8 cellular contexts compared by ENCODE assay signal in the genomic region with DNA sequence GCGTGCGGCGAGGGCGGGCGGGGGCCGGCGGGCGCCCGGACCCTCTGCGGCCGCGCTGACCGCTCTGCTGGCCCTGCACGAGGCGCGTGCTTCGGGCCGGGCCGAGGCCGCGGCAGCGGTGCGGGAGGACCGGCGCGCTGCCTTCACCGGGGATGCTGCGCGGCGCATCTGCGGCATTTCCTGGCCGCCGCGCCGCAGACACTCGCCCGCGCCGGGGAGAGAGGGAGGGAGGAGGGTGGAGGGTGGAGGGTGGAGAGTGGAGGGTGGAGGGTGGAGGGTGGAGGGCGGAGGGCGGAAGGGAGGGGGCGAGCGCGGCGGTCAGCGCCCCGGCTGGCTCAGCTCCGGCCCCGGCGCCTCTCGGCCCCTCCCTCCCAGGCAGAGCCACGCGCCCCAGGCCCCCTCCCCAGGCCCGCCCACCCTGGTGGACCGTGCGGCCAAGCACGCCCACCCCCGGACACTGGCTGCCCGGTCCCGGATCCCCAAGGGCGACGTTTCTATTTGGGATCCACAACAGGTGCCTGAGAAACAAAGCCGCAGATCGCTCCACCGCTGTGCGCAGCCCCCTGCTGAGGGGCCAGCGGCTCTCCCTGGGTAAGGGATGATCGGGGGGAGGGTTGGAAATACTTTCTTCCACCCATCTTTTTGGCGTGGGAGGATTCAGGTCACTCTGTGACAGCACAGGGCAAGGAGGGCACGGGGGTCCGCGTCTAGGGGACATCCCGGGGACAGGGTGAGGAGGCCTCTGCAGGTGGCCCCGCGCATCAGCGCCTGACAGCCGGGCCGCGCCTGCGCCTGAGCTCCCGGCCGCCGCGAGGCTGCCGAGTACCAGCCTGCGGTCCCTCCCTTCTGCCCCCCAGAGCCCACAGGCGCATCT.
DNase-seq lines count a peak whose midpoint lies in the region; ATAC-seq, FAIRE-seq and TF ChIP-seq lines count a peak whose summit lies in the region.

No MANE protein-coding gene starts in this region.

- intact Hi-C loops in activated B cell treated with CpG ODN at 0.5 μM for 24 hours (cut with micrococcal nuclease) (no loop called here), HepG2 (cut with micrococcal nuclease; ENCODE audit: unreplicated experiment) (loop anchor here (1.0 to 5.0 kb wide), 3 partner anchors 76 to 221 kb away; no protein-coding TSS in a partner anchor)

- in situ Hi-C loops in HepG2 (cut with HindIII; ENCODE audit: extremely low pct_ligation_motif_present, low pct_unique_long_range_greater_than_20kb): loop anchor here (10.0 kb wide), 1 partner anchor 209 kb away; no protein-coding TSS in a partner anchor

- H2AFZ ChIP-seq in HepG2 (ENCODE audit: low read length): peak overlapping the region; percentile 75

- FAIRE-seq in HepG2 (lab: Jason Lieb, UNC): no peak

- H3K9me3 Mint-ChIP-seq in activated B cell treated with CpG ODN at 0.5 μM for 24 hours: no peaks in the 10 kb centered on the region

- H3K4me3 Mint-ChIP-seq in activated B cell treated with CpG ODN at 0.5 μM for 24 hours: peak overlapping the region; percentile 50

- CTCF ChIA-PET in activated B cell treated with CpG ODN at 0.5 μM for 24 hours (lab: Charles Lee): no interaction called here
- CTCF ChIA-PET in HepG2 (lab: Yijun Ruan, JAX; ENCODE audit: low intra/inter-chr PET ratio, low total read pairs): interaction anchor here (2.0 kb wide), 1 partner anchor 135 kb away, joined by 8 read pairs; no protein-coding TSS in a partner anchor

- 0 out of 4 replicates have a peak, but pooled peaks of 1 of the 2 experiments have one; percentile 33 for TF ChIP-seq POLR2A in HepG2 (IDR thresholded peaks at IDR 0.05; ENCODE audit: insufficient read depth in 1 of 2, low read depth in 2 of 2, low read length in 2 of 2)

- no peak overlapping the region for H3K27ac ChIP-seq in HepG2 (ENCODE audit: extremely low read length, insufficient read depth, low read length)

- TF ChIP-seq RAD21 in HepG2 (CRISPR knock-in tag; IDR thresholded peaks at IDR 0.05): peak; percentile 85

- H3K27me3 Mint-ChIP-seq in activated B cell treated with CpG ODN at 0.5 μM for 24 hours: peaks cover 40% of the 10 kb centered on the region

- H3K4me1 ChIP-seq in HepG2 (ENCODE audit: insufficient read depth, low read length): peaks cover 8% of the 10 kb centered on the region

- peak overlapping the region; percentile 97 for H3K4me2 ChIP-seq in HepG2 (ENCODE audit: low read depth, low read length)

- peak; percentile 85 for DNase-seq in AG08396 (ENCODE audit: low spot score)
- peak; percentile 41 for DNase-seq in NCI-H2196 treated with DMSO at 0.1 percent for 48 hours (lab: John Stamatoyannopoulos, UW; ENCODE audit: unreplicated experiment)
- DNase-seq in activated B cell treated with CpG ODN at 0.5 μM for 24 hours: peak; percentile 30
- DNase-seq in dedifferentiated amniotic fluid mesenchymal stem cell (ENCODE audit: extremely low spot score): peak; percentile 78
- peak; percentile 77 for DNase-seq in HepG2 (ENCODE audit: low spot score)
- peak; percentile 51 for DNase-seq in stimulated activated CD4-positive, alpha-beta T cell treated with anti-CD3 and anti-CD28 coated beads, Interleukin-4, amount 100 ng/mL, for 24 hours

- 2% methylated on average over 45 of the region's 87 CpGs for WGBS in HepG2 (ENCODE audit: low lambda C conversion rate)

- TF ChIP-seq EP300 in HepG2 (IDR thresholded peaks at IDR 0.05; ENCODE audit: low read depth in 2 of 2, low read length in 2 of 2): no peak
- TF ChIP-seq EP300 in HepG2 (CRISPR knock-in tag; IDR thresholded peaks at IDR 0.05; ENCODE audit: borderline replicate concordance): no peak

- peak overlapping the region; percentile 39; the same call in 1 of the 2 replicates for H3K9ac ChIP-seq in HepG2 (ENCODE audit: insufficient read depth, low read depth, low read length)

- H3K79me2 ChIP-seq in HepG2 (ENCODE audit: insufficient read depth, low read length): no peaks in the 10 kb centered on the region

- no TSS peak for BruUV-seq in HepG2 (replicated peaks; lab: Mats Ljungman, UMichigan)

- no peaks in the 10 kb centered on the region for H3K36me3 Mint-ChIP-seq in activated B cell treated with CpG ODN at 0.5 μM for 24 hours (ENCODE audit: low read depth)

- peaks cover 3 to 7% of the 10 kb centered on the region in 2 experiments; a peak in 3 of 5 replicates for H3K27me3 ChIP-seq in HepG2 (ENCODE audit: control insufficient read depth in 1 of 2, insufficient read depth in 2 of 2, low read length in 2 of 2)

- H3K4me1 Mint-ChIP-seq in activated B cell treated with CpG ODN at 0.5 μM for 24 hours: peaks cover 7% of the 10 kb centered on the region

- ATAC-seq in GM18858 (IDR thresholded peaks at IDR 0.05; ENCODE audit: unreplicated experiment): peak; percentile 73
- peak; percentile 87 for ATAC-seq in HG03045 (IDR thresholded peaks at IDR 0.05; ENCODE audit: unreplicated experiment)
- peak; percentile 90 for ATAC-seq in activated B cell treated with CpG ODN at 0.5 μM for 24 hours (ENCODE audit: low read depth)
- ATAC-seq in HepG2: peak; percentile 99

- H3K27ac Mint-ChIP-seq in activated B cell treated with CpG ODN at 0.5 μM for 24 hours: no peak overlapping the region

- POLR2A ChIA-PET in activated B cell treated with CpG ODN at 0.5 μM for 24 hours (lab: Charles Lee) (no interaction called here), HepG2 (lab: Yijun Ruan, JAX) (interaction anchor here (1.5 kb wide), 2 partner anchors 17 to 201 kb away, joined by 3 to 5 read pairs; partner anchors contain the start of gene DST)

- peak overlapping the region; percentile 57 to 80 (median 74) for H3K4me3 ChIP-seq in HepG2 (replicated peaks in 1 of 3; ENCODE audit: insufficient read depth in 1 of 3, low read depth in 2 of 3, low read length in 3 of 3)

- H3K9me3 ChIP-seq in HepG2 (ENCODE audit: low read length): no peaks in the 10 kb centered on the region

- no peaks in the 10 kb centered on the region for H4K20me1 ChIP-seq in HepG2 (ENCODE audit: insufficient read depth, low read length)

- H3K36me3 ChIP-seq in HepG2 (replicated peaks in 1 of 2; ENCODE audit: control insufficient read depth in 1 of 2, insufficient read depth in 2 of 2, low read length in 2 of 2): no peaks in the 10 kb centered on the region

- no peak for TF ChIP-seq CTCF in activated B cell treated with CpG ODN at 0.5 μM for 24 hours (IDR thresholded peaks at IDR 0.05)
- peak; percentile 75 for TF ChIP-seq CTCF in HepG2 (CRISPR knock-in tag; IDR thresholded peaks at IDR 0.05)

TF ChIP-seq in HepG2, 621 proteins besides CTCF, POLR2A, EP300 and RAD21 (continues in another document):
- TF ChIP-seq ERF (CRISPR knock-in tag; IDR thresholded peaks at IDR 0.05): no peak
- no peak for TF ChIP-seq ZNF720 (CRISPR knock-in tag; IDR thresholded peaks at IDR 0.05)
- TF ChIP-seq ZNF317 (CRISPR knock-in tag; IDR thresholded peaks at IDR 0.05): no peak
- no peak for TF ChIP-seq DNMT1 (CRISPR knock-in tag; IDR thresholded peaks at IDR 0.05)
- TF ChIP-seq YY1 (IDR thresholded peaks at IDR 0.05; ENCODE audit: insufficient read depth, insufficient replicate concordance, low read depth, low read length): peak; percentile 35
- TF ChIP-seq SRY (CRISPR knock-in tag; IDR thresholded peaks at IDR 0.05): no peak
- TF ChIP-seq NCOA1 (CRISPR knock-in tag; IDR thresholded peaks at IDR 0.05): no peak
- TF ChIP-seq PLRG1 (conservative IDR thresholded peaks at IDR 0.05): no peak
- TF ChIP-seq PRMT3 (CRISPR knock-in tag; IDR thresholded peaks at IDR 0.05; ENCODE audit: borderline replicate concordance, low read depth): no peak
- TF ChIP-seq NR2F1 (CRISPR knock-in tag; IDR thresholded peaks at IDR 0.05): no peak
- TF ChIP-seq ZBTB49 (CRISPR knock-in tag; IDR thresholded peaks at IDR 0.05; ENCODE audit: borderline replicate concordance): no peak
- TF ChIP-seq ZNF792 (CRISPR knock-in tag; IDR thresholded peaks at IDR 0.05): no peak
- TF ChIP-seq PATZ1 (CRISPR knock-in tag; IDR thresholded peaks at IDR 0.05): no peak; the same call in 1 of the 2 replicates
- no peak for TF ChIP-seq KLF9 (CRISPR knock-in tag; IDR thresholded peaks at IDR 0.05; ENCODE audit: low read depth)
- peak; percentile 70 for TF ChIP-seq ZFX (CRISPR knock-in tag; IDR thresholded peaks at IDR 0.05; ENCODE audit: low read depth)

Comparison
In these comparisons a context has a peak if more than half of its experiments do, and no peak if none do; other contexts are left out.
1. DNase-seq: peak in every context shown above with its lines; median percentile 85 in AG08396; 78 in dedifferentiated amniotic fluid mesenchymal stem cell; 77 in HepG2; 51 in stimulated activated CD4-positive, alpha-beta T cell treated with anti-CD3 and anti-CD28 coated beads, Interleukin-4, amount 100 ng/mL, for 24 hours; 41 in NCI-H2196 treated with DMSO at 0.1 percent for 48 hours; 30 in activated B cell treated with CpG ODN at 0.5 μM for 24 hours.